8 cellular contexts compared by ENCODE assay signal in the genomic region with DNA sequence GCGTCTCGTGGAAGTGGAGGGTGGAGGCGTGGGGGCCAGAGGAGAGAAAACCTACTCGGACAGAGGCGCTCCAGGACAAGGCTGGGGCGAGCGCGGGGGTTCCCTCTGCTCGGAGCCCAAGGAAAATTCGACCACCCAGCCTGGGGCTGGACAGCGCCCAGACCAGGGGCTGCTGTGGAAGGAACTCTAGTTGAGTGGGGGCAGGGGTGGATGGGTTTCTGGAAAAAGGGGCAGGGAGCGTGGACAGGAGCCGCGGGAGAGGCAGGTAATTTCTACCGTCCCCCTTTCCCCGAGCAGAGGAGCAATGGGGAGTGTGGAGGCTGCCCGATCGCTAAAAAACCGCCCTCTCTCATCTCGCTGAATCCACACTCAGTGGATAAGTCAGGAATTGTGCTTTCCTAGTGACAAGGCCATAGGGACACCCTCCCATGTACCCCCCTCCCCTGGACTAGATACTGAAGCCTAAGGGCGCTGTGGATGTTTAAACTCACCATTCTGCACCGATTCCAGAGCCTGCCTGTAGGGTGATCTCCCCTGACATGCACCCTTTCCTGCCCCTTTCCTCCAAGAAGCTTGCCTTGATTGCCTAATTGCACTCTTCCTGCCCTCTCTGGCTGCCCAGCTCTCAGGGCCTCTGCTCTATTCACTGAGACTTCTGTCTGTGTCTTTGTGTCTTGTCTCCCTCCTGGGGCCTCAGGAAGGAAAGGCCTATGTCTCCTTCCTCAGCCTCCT.
DNase-seq lines count a peak whose midpoint lies in the region; ATAC-seq and TF ChIP-seq lines count a peak whose summit lies in the region.

No MANE protein-coding gene starts in this region.

- H2BK15ac ChIP-seq in IMR-90 (ENCODE audit: low read depth, low read length), result no peak overlapping the region

- dilution Hi-C loops in IMR-90 (cut with HindIII; ENCODE audit: low sequenced_read_pairs, unreplicated experiment), result no loop called here

- intact Hi-C loops in IMR-90 (cut with micrococcal nuclease), result no loop called here

- H3K27ac ChIP-seq in ACC112 (ENCODE audit: low read depth, low read length) (no peak overlapping the region), IMR-90 (ENCODE audit: insufficient read depth, low read length) (no peak overlapping the region), mesodermal cell (ENCODE audit: low read depth, low read length, severe bottlenecking) (peak overlapping the region; percentile 10)

- no peak for TF ChIP-seq POLR2A in IMR-90 (IDR thresholded peaks at IDR 0.05; ENCODE audit: low read depth, low read length)

- no peaks in the 10 kb centered on the region for H3K79me1 ChIP-seq in IMR-90 (ENCODE audit: low read depth in 1 of 2, low read length in 2 of 2)

- peak overlapping the region; percentile 73 for H3K4me3 Mint-ChIP-seq in central memory CD8-positive, alpha-beta T cell

- no peak overlapping the region for H2BK5ac ChIP-seq in IMR-90 (ENCODE audit: low read depth, low read length, poor library complexity, severe bottlenecking)

- no peak overlapping the region for H3K18ac ChIP-seq in IMR-90 (ENCODE audit: low read depth, low read length)

- TF ChIP-seq CTCF in IMR-90 (conservative IDR thresholded peaks at IDR 0.05; ENCODE audit: low read depth, low read length), result peak; percentile 7; the same call in 1 of the 2 replicates

- H3K27me3 Mint-ChIP-seq in central memory CD8-positive, alpha-beta T cell, result peaks cover 69% of the 10 kb centered on the region

- H2AK5ac ChIP-seq in IMR-90 (ENCODE audit: low read depth, low read length), result no peak overlapping the region

- BruUV-seq in IMR-90 (replicated peaks; lab: Mats Ljungman, UMichigan), result no TSS peak

- no peaks in the 10 kb centered on the region for H3K9me3 ChIP-seq in IMR-90 (ENCODE audit: control insufficient read depth, insufficient read depth, low read length)
- H3K9me3 ChIP-seq in mesodermal cell (ENCODE audit: control insufficient read depth, low read length), result no peaks in the 10 kb centered on the region

- 6% methylated on average over 2 of the region's 22 CpGs; no CpG with 5 or more reads in 1 of the 2 experiments for WGBS in IMR-90 (ENCODE audit: extremely low coverage in 2 of 2, insufficient read length in 1 of 2), 2 experiments
- WGBS in mesodermal cell (ENCODE audit: insufficient coverage in 2 of 2), 2 experiments, result 7 to 13% methylated on average over 15 to 17 of the region's 22 CpGs

- CTCF ChIA-PET in IMR-90 (lab: Yijun Ruan, JAX), result no interaction called here

- peaks cover 14% of the 10 kb centered on the region for H3K4me1 Mint-ChIP-seq in central memory CD8-positive, alpha-beta T cell

- POLR2A ChIA-PET in IMR-90 (lab: Charles Lee; ENCODE audit: unreplicated experiment), result no interaction called here

- no peak overlapping the region for H3K27ac Mint-ChIP-seq in central memory CD8-positive, alpha-beta T cell (ENCODE audit: low read depth)

- no peak overlapping the region for H2AFZ ChIP-seq in ACC112 (ENCODE audit: low read length, unreplicated experiment)
- H2AFZ ChIP-seq in IMR-90 (replicated peaks; ENCODE audit: low read length, poor library complexity), result peak overlapping the region; percentile 87

- H2BK120ac ChIP-seq in IMR-90 (ENCODE audit: low read depth, low read length), result no peak overlapping the region

- H3K4me3 ChIP-seq in ACC112 (ENCODE audit: low read depth, low read length) (peak overlapping the region; percentile 67), IMR-90 (ENCODE audit: insufficient read depth, low read depth, low read length) (peak overlapping the region; percentile 52), mesodermal cell (ENCODE audit: extremely low read depth, insufficient read depth, low read length, poor library complexity, severe bottlenecking) (peak overlapping the region; percentile 47)

- H3K4ac ChIP-seq in IMR-90 (ENCODE audit: low read depth, low read length), result no peak overlapping the region

- H2BK20ac ChIP-seq in IMR-90 (ENCODE audit: low read depth, low read length), result no peak overlapping the region

- H3K9ac ChIP-seq in IMR-90 (ENCODE audit: low read depth, low read length), result no peak overlapping the region

- H3K14ac ChIP-seq in IMR-90 (replicated peaks; ENCODE audit: low read depth, low read length), result no peak overlapping the region

- H3K4me2 ChIP-seq in IMR-90 (ENCODE audit: low read depth, low read length), result peak overlapping the region; percentile 93

- H3K36me3 ChIP-seq in ACC112 (ENCODE audit: insufficient read depth, low read length) (no peaks in the 10 kb centered on the region), IMR-90 (ENCODE audit: control insufficient read depth, insufficient read depth, low read length) (no peaks in the 10 kb centered on the region), mesodermal cell (ENCODE audit: control insufficient read depth, insufficient read depth, low read length) (no peaks in the 10 kb centered on the region)

- H4K91ac ChIP-seq in IMR-90 (ENCODE audit: insufficient read depth, low read depth, low read length), result no peak overlapping the region

- in situ Hi-C loops in IMR-90 (cut with MboI; ENCODE audit: low sequenced_read_pairs), result no loop called here

- no peaks in the 10 kb centered on the region for H3K36me3 Mint-ChIP-seq in central memory CD8-positive, alpha-beta T cell (ENCODE audit: insufficient read depth)

- H4K8ac ChIP-seq in IMR-90 (ENCODE audit: low read depth in 2 of 2, low read length in 2 of 2), result no peak overlapping the region

- H3K23ac ChIP-seq in IMR-90 (ENCODE audit: low read depth, low read length), result peak overlapping the region; percentile 59; the same call in 1 of the 2 replicates

- H3K56ac ChIP-seq in IMR-90 (ENCODE audit: extremely low read depth, insufficient read depth, low read length), result no peak overlapping the region

- peaks cover 4% of the 10 kb centered on the region; the same call in 1 of the 2 replicates for H3K9me1 ChIP-seq in IMR-90 (ENCODE audit: insufficient read depth, low read length)

- no peaks in the 10 kb centered on the region for H4K20me1 ChIP-seq in IMR-90 (ENCODE audit: insufficient read depth, low read length)

- no peak for TF ChIP-seq RAD21 in IMR-90 (IDR thresholded peaks at IDR 0.05; ENCODE audit: low read length)

- ATAC-seq in IMR-90 (ENCODE audit: low read depth) (peak; percentile 50), GM18502 (IDR thresholded peaks at IDR 0.05; ENCODE audit: poor library complexity, unreplicated experiment) (no peak), GM18520 (IDR thresholded peaks at IDR 0.05; ENCODE audit: unreplicated experiment) (no peak)
- no peak for ATAC-seq in central memory CD8-positive, alpha-beta T cell (replicated peaks; ENCODE audit: extremely low read depth, poor library complexity, severe bottlenecking)

- peaks cover 24% of the 10 kb centered on the region for H3K27me3 ChIP-seq in ACC112 (ENCODE audit: insufficient read depth, low read length)
- H3K27me3 ChIP-seq in IMR-90 (ENCODE audit: control insufficient read depth, insufficient read depth, low read length), result peaks cover 41% of the 10 kb centered on the region

- H3K4me1 ChIP-seq in ACC112 (ENCODE audit: control insufficient read depth, insufficient read depth, low read length, unreplicated experiment) (peaks cover 3% of the 10 kb centered on the region), IMR-90 (ENCODE audit: control insufficient read depth, insufficient read depth, low read length) (peaks cover 3% of the 10 kb centered on the region; the same call in 1 of the 2 replicates), mesodermal cell (ENCODE audit: control insufficient read depth, insufficient read depth, low read length, poor library complexity, severe bottlenecking) (peaks cover 11% of the 10 kb centered on the region)

- no peak for DNase-seq in IMR-90
- DNase-seq in central memory CD8-positive, alpha-beta T cell (ENCODE audit: low spot score in 2 of 2), result no peak
- no peak for DNase-seq in stimulated activated CD4-positive, alpha-beta T cell treated with anti-CD3 and anti-CD28 coated beads, Interleukin-4, amount 100 ng/mL, for 4 hours
- no peak for DNase-seq in D341Med (ENCODE audit: low spot score)

- no peak overlapping the region for H2AK9ac ChIP-seq in IMR-90 (replicated peaks; ENCODE audit: low read depth, low read length, poor library complexity)

- no peaks in the 10 kb centered on the region for H3K79me2 ChIP-seq in ACC112 (ENCODE audit: control insufficient read depth, insufficient read depth, low read length, unreplicated experiment)

- no peak overlapping the region for H4K5ac ChIP-seq in IMR-90 (ENCODE audit: low read depth, low read length)

- no peaks in the 10 kb centered on the region for H3K9me3 Mint-ChIP-seq in central memory CD8-positive, alpha-beta T cell

TF ChIP-seq in IMR-90, 13 proteins besides CTCF, POLR2A, EP300 and RAD21 (continues in another document):
- TF ChIP-seq, protein P1, sequence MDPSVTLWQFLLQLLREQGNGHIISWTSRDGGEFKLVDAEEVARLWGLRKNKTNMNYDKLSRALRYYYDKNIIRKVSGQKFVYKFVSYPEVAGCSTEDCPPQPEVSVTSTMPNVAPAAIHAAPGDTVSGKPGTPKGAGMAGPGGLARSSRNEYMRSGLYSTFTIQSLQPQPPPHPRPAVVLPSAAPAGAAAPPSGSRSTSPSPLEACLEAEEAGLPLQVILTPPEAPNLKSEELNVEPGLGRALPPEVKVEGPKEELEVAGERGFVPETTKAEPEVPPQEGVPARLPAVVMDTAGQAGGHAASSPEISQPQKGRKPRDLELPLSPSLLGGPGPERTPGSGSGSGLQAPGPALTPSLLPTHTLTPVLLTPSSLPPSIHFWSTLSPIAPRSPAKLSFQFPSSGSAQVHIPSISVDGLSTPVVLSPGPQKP (IDR thresholded peaks at IDR 0.05; ENCODE audit: borderline replicate concordance, low read depth, low read length), result no peak
- TF ChIP-seq BHLHE40 (IDR thresholded peaks at IDR 0.05; ENCODE audit: low read depth, low read length) (no peak), RCOR1 (IDR thresholded peaks at IDR 0.05; ENCODE audit: insufficient replicate concordance, low read length) (no peak), MAZ (IDR thresholded peaks at IDR 0.05; ENCODE audit: borderline replicate concordance, low read depth, low read length) (no peak), NFE2L2 (IDR thresholded peaks at IDR 0.05; ENCODE audit: low read depth, low read length) (no peak), RFX5 (IDR thresholded peaks at IDR 0.05; ENCODE audit: low read depth, low read length) (no peak), SMC3 (IDR thresholded peaks at IDR 0.05; ENCODE audit: low read depth, low read length) (no peak), FOS (IDR thresholded peaks at IDR 0.05; ENCODE audit: low read depth, low read length) (no peak), CHD1 (IDR thresholded peaks at IDR 0.05; ENCODE audit: low read depth, low read length) (no peak), MXI1 (IDR thresholded peaks at IDR 0.05; ENCODE audit: borderline replicate concordance, low read depth, low read length) (no peak)
- TF ChIP-seq, protein P2, sequence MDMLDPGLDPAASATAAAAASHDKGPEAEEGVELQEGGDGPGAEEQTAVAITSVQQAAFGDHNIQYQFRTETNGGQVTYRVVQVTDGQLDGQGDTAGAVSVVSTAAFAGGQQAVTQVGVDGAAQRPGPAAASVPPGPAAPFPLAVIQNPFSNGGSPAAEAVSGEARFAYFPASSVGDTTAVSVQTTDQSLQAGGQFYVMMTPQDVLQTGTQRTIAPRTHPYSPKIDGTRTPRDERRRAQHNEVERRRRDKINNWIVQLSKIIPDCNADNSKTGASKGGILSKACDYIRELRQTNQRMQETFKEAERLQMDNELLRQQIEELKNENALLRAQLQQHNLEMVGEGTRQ (IDR thresholded peaks at IDR 0.05; ENCODE audit: low read depth, low read length), result no peak
